Comparison of ENCODE assay signal across 21 cellular contexts in the genomic region with DNA sequence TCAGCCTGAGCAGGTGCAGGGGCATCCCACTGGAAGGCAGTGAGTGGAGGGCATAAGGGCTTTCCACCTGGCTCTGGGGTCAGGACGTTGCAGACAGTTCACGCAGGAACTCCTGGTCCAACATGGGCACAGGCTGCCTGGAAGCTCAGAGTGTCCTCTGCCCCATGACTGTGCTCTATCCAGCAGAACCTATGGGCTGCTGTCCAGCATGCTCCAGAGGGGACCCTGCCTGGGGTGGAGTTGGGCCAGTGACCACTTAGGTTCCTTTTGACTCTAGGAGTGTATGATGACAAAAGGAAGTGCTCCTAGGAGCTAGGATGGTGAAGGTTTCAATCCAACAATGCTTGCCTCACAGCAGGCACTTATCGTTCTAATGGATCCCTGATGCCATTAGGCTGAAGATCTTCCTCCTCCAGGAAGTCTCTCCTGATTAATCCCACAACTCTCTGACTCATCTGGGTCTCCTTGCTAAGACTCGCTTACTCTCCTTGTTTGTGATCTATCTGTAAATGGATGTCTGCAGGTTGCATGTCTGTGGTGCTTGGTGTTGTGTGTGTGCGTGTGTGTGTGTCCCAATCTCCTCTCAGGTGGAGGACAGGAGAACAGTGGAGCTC.
"Had no signal": no experiment of that assay in that cellular context is flagged by ENCODE, and none has a peak within 500 bp of the region (broad histone marks: within the 10 kb centered on the region; RNA-seq: fewer than 3 reads in every experiment).

No MANE protein-coding gene starts in this region.

- H3K4me3 Mint-ChIP-seq: immature natural killer cell; memory B cell; natural killer cell treated with Interleukin-12 subunit alpha and Interleukin-12 subunit beta and Interleukin-15 and Interleukin-18, amount 100 ng/mL, for 72 hours; stimulated activated memory B cell treated with anti-CD40 and anti-IgM and Interleukin-4, amounts not matched to agents 10 μg/mL and 1 μg/mL and 100 μg/mL, for 72 hours; stimulated activated naive CD8-positive, alpha-beta T cell treated with anti-CD3 and anti-CD28 coated beads, Interleukin-15, Interleukin-2, amounts not matched to agents 100 ng/mL and 50 ng/mL, for 24 hours had no signal

- H3K27me3 ChIP-seq: right lobe of liver, upper lobe of left lung, uterus had no signal

- ATAC-seq: gastroesophageal sphincter; left lung; lower lobe of right lung; natural killer cell treated with Interleukin-12 subunit alpha and Interleukin-12 subunit beta and Interleukin-15 and Interleukin-18, amount 100 ng/mL, for 72 hours; psoas muscle; right lobe of liver; stimulated activated memory B cell treated with anti-CD40 and anti-IgM and Interleukin-4, amounts not matched to agents 10 μg/mL and 1 μg/mL and 100 μg/mL, for 72 hours had no signal

- H3K36me3 Mint-ChIP-seq: immature natural killer cell; memory B cell; natural killer cell treated with Interleukin-12 subunit alpha and Interleukin-12 subunit beta and Interleukin-15 and Interleukin-18, amount 100 ng/mL, for 72 hours; stimulated activated memory B cell treated with anti-CD40 and anti-IgM and Interleukin-4, amounts not matched to agents 10 μg/mL and 1 μg/mL and 100 μg/mL, for 72 hours had no signal

- DNase-seq: cortex of kidney; effector memory CD4-positive, alpha-beta T cell; glutamatergic neuron; immature natural killer cell; left lung; lower lobe of right lung; midbrain; psoas muscle; retina; right lobe of liver; stimulated activated CD4-positive, alpha-beta T cell treated with anti-CD3 and anti-CD28 coated beads, Interleukin-4, amount 100 ng/mL, for 24 hours; tibial artery; upper lobe of left lung; uterus had no signal

- H3K9me3 ChIP-seq: esophagus muscularis mucosa, gastroesophageal sphincter, left lung, lower lobe of right lung, psoas muscle, right lobe of liver, tibial artery, upper lobe of left lung, uterus had no signal

- H3K27ac ChIP-seq: epithelial cell of prostate, esophagus muscularis mucosa, gastroesophageal sphincter, left lung, lower lobe of right lung, psoas muscle, right lobe of liver, tibial artery, upper lobe of left lung, uterus had no signal

- H3K4me3 ChIP-seq: esophagus muscularis mucosa, gastroesophageal sphincter, left lung, lower lobe of right lung, psoas muscle, right lobe of liver, tibial artery, upper lobe of left lung, uterus had no signal

- H3K4me1 ChIP-seq: gastroesophageal sphincter, left lung, lower lobe of right lung, psoas muscle, right lobe of liver, upper lobe of left lung, uterus had no signal

- H3K9me3 Mint-ChIP-seq: immature natural killer cell; memory B cell; natural killer cell treated with Interleukin-12 subunit alpha and Interleukin-12 subunit beta and Interleukin-15 and Interleukin-18, amount 100 ng/mL, for 72 hours; stimulated activated memory B cell treated with anti-CD40 and anti-IgM and Interleukin-4, amounts not matched to agents 10 μg/mL and 1 μg/mL and 100 μg/mL, for 72 hours; stimulated activated naive CD8-positive, alpha-beta T cell treated with anti-CD3 and anti-CD28 coated beads, Interleukin-15, Interleukin-2, amounts not matched to agents 100 ng/mL and 50 ng/mL, for 24 hours had no signal

- H3K36me3 ChIP-seq: esophagus muscularis mucosa, gastroesophageal sphincter, left lung, lower lobe of right lung, right lobe of liver, tibial artery, upper lobe of left lung, uterus had no signal

- H3K4me1 Mint-ChIP-seq: stimulated activated memory B cell treated with anti-CD40 and anti-IgM and Interleukin-4, amounts not matched to agents 10 μg/mL and 1 μg/mL and 100 μg/mL, for 72 hours had no signal

- H3K27ac Mint-ChIP-seq: immature natural killer cell; memory B cell; natural killer cell treated with Interleukin-12 subunit alpha and Interleukin-12 subunit beta and Interleukin-15 and Interleukin-18, amount 100 ng/mL, for 72 hours; stimulated activated memory B cell treated with anti-CD40 and anti-IgM and Interleukin-4, amounts not matched to agents 10 μg/mL and 1 μg/mL and 100 μg/mL, for 72 hours; stimulated activated naive CD8-positive, alpha-beta T cell treated with anti-CD3 and anti-CD28 coated beads, Interleukin-15, Interleukin-2, amounts not matched to agents 100 ng/mL and 50 ng/mL, for 24 hours had no signal
